Comparison of ENCODE assay signal across 16 cellular contexts in the genomic region with DNA sequence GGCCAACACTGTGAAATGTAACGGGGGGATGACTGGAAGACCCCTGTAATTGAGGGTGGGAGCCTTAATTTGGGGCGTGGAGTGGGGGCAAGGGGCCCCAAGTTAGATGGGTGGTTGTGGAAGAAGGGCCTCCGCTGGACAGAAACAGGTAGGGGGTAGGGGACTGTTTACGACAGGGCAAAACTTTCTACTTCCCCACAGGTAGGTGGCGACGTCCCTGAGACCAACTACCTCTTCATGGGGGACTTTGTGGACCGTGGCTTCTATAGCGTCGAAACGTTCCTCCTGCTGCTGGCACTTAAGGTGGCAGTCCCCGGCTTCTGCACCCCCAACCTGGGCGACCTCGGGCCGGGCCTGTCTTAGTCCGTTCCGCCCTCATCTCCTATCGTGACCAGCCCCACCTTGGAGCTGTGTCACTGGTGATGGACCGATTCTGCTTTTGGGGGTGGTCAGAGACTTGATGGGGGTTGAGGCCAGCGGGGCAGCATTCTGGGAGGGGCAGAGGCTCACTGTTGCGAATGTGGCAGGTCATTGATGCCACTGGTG. TPM values are rescaled to one million over a fixed set of nuclear protein-coding genes. Genes with fewer than 3 reads are reported as not detected.
DNase-seq lines count a peak whose midpoint lies in the region; ATAC-seq and TF ChIP-seq lines count a peak whose summit lies in the region.
"Had no signal": no experiment of that assay in that cellular context is flagged by ENCODE, and none has a peak within 500 bp of the region (broad histone marks: within the 10 kb centered on the region; RNA-seq: fewer than 3 reads in every experiment).

No MANE protein-coding gene starts in this region.

- no peaks in the 10 kb centered on the region for H3K27me3 Mint-ChIP-seq in activated T-cell treated with anti-CD3 and anti-CD28 coated beads, Interleukin-2, amount 50 U/mL, for 72 hours (ENCODE audit: low read depth)
- no peaks in the 10 kb centered on the region for H3K27me3 Mint-ChIP-seq in activated T-cell treated with anti-CD3 and anti-CD28 coated beads, Interleukin-2, amount 50 U/mL, for 4 hours (ENCODE audit: low read depth)
- H3K27me3 Mint-ChIP-seq in activated T-helper 17 cell treated with anti-CD3 and anti-CD28 coated beads, Interleukin-2, amount 50 U/mL, for 72 hours = no peaks in the 10 kb centered on the region
- H3K27me3 Mint-ChIP-seq: activated naive CD4-positive, alpha-beta T cell treated with anti-CD3 and anti-CD28 coated beads, Interleukin-2, amount 10 ng/mL, durations not matched to agents 7 days and 5 days had no signal

- H3K36me3 ChIP-seq in osteoblast (ENCODE audit: insufficient read depth, low read length) = peaks cover 70% of the 10 kb centered on the region

- no peak for DNase-seq in activated T-cell treated with anti-CD3 and anti-CD28 coated beads, Interleukin-2, amount 50 U/mL, for 72 hours
- DNase-seq in activated T-cell treated with anti-CD3 and anti-CD28 coated beads, Interleukin-2, amount 50 U/mL, for 4 hours = no peak
- DNase-seq in osteoblast (ENCODE audit: insufficient read length, low spot score, missing footprints) (peak; percentile 78), left colon (no peak), GM03348 (ENCODE audit: low spot score) (no peak)
- DNase-seq: ACHN; activated CD4-positive, alpha-beta T cell treated with anti-CD3 and anti-CD28 coated beads, Interleukin-2, amount 50 U/mL, for 4 hours; activated naive CD4-positive, alpha-beta T cell treated with anti-CD3 and anti-CD28 coated beads, Interleukin-2, amount 10 ng/mL, durations not matched to agents 7 days and 5 days; Kasumi-1; NCI-H2107; OCI-M1; small intestine; T-helper 2 cell had no signal

- intact Hi-C loops in left colon (cut with DNase I, micrococcal nuclease) = no loop called here

- H3K9me3 Mint-ChIP-seq in activated T-cell treated with anti-CD3 and anti-CD28 coated beads, Interleukin-2, amount 50 U/mL, for 72 hours = no peaks in the 10 kb centered on the region
- no peaks in the 10 kb centered on the region for H3K9me3 Mint-ChIP-seq in activated T-cell treated with anti-CD3 and anti-CD28 coated beads, Interleukin-2, amount 50 U/mL, for 4 hours
- no peaks in the 10 kb centered on the region for H3K9me3 Mint-ChIP-seq in activated T-helper 17 cell treated with anti-CD3 and anti-CD28 coated beads, Interleukin-2, amount 50 U/mL, for 72 hours
- H3K9me3 Mint-ChIP-seq: activated naive CD4-positive, alpha-beta T cell treated with anti-CD3 and anti-CD28 coated beads, Interleukin-2, amount 10 ng/mL, durations not matched to agents 7 days and 5 days had no signal

- H3K4me2 ChIP-seq in osteoblast (ENCODE audit: insufficient read depth, low read length) = no peak overlapping the region

- H3K4me1 ChIP-seq in osteoblast (ENCODE audit: insufficient read depth, low read length) = peaks cover 5% of the 10 kb centered on the region

- H3K27ac Mint-ChIP-seq in activated T-cell treated with anti-CD3 and anti-CD28 coated beads, Interleukin-2, amount 50 U/mL, for 72 hours = peak overlapping the region; percentile 4
- peak overlapping the region; percentile 50 for H3K27ac Mint-ChIP-seq in activated T-helper 17 cell treated with anti-CD3 and anti-CD28 coated beads, Interleukin-2, amount 50 U/mL, for 72 hours

- H3K27ac ChIP-seq in osteoblast (ENCODE audit: low read depth, low read length) = no peak overlapping the region
- H3K27ac ChIP-seq: upper lobe of left lung had no signal

- no peak overlapping the region for H2AFZ ChIP-seq in osteoblast (ENCODE audit: low read length)

- H4K20me1 ChIP-seq in osteoblast (ENCODE audit: insufficient read depth, low read length) = peaks cover 16% of the 10 kb centered on the region

- ATAC-seq in activated T-cell treated with anti-CD3 and anti-CD28 coated beads, Interleukin-2, amount 50 U/mL, for 72 hours (replicated peaks in 1 of 2) = no peak
- ATAC-seq in activated T-cell treated with anti-CD3 and anti-CD28 coated beads, Interleukin-2, amount 50 U/mL, for 4 hours = no peak
- ATAC-seq in activated T-helper 17 cell treated with anti-CD3 and anti-CD28 coated beads, Interleukin-2, amount 50 U/mL, for 72 hours (replicated peaks) = no peak
- no peak for ATAC-seq in left colon
- ATAC-seq: left lobe of liver had no signal

- no peaks in the 10 kb centered on the region for H3K27me3 ChIP-seq in osteoblast (ENCODE audit: insufficient read depth, low read length)
- H3K27me3 ChIP-seq: upper lobe of left lung had no signal

- H3K4me3 ChIP-seq in osteoblast (ENCODE audit: insufficient read depth, low read length) = no peak overlapping the region
- H3K4me3 ChIP-seq: upper lobe of left lung had no signal

- no peak for TF ChIP-seq CTCF in osteoblast (IDR thresholded peaks at IDR 0.05; ENCODE audit: extremely low read depth, low read depth, low read length)

- H3K79me2 ChIP-seq in osteoblast (ENCODE audit: insufficient read depth, low read length) = peaks cover 46% of the 10 kb centered on the region

- no peak overlapping the region for H3K4me3 Mint-ChIP-seq in activated T-cell treated with anti-CD3 and anti-CD28 coated beads, Interleukin-2, amount 50 U/mL, for 72 hours
- H3K4me3 Mint-ChIP-seq in activated T-cell treated with anti-CD3 and anti-CD28 coated beads, Interleukin-2, amount 50 U/mL, for 4 hours = no peak overlapping the region
- no peak overlapping the region for H3K4me3 Mint-ChIP-seq in activated T-helper 17 cell treated with anti-CD3 and anti-CD28 coated beads, Interleukin-2, amount 50 U/mL, for 72 hours
- H3K4me3 Mint-ChIP-seq: activated naive CD4-positive, alpha-beta T cell treated with anti-CD3 and anti-CD28 coated beads, Interleukin-2, amount 10 ng/mL, durations not matched to agents 7 days and 5 days had no signal

- peaks cover 10 to 31% of the 10 kb centered on the region in 2 donors for H3K36me3 Mint-ChIP-seq in activated T-cell treated with anti-CD3 and anti-CD28 coated beads, Interleukin-2, amount 50 U/mL, for 72 hours (ENCODE audit: insufficient read depth in 2 of 2)
- H3K36me3 Mint-ChIP-seq in activated T-cell treated with anti-CD3 and anti-CD28 coated beads, Interleukin-2, amount 50 U/mL, for 4 hours (ENCODE audit: insufficient read depth) = peaks cover 23% of the 10 kb centered on the region
- peaks cover 69% of the 10 kb centered on the region for H3K36me3 Mint-ChIP-seq in activated T-helper 17 cell treated with anti-CD3 and anti-CD28 coated beads, Interleukin-2, amount 50 U/mL, for 72 hours (ENCODE audit: low read depth)

- H3K4me1 Mint-ChIP-seq in activated T-cell treated with anti-CD3 and anti-CD28 coated beads, Interleukin-2, amount 50 U/mL, for 72 hours (ENCODE audit: low read depth) = peaks cover 18% of the 10 kb centered on the region
- H3K4me1 Mint-ChIP-seq in activated T-cell treated with anti-CD3 and anti-CD28 coated beads, Interleukin-2, amount 50 U/mL, for 4 hours (ENCODE audit: low read depth) = peaks cover 17% of the 10 kb centered on the region
- no peaks in the 10 kb centered on the region for H3K4me1 Mint-ChIP-seq in activated T-helper 17 cell treated with anti-CD3 and anti-CD28 coated beads, Interleukin-2, amount 50 U/mL, for 72 hours

- no peaks in the 10 kb centered on the region for H3K9me3 ChIP-seq in osteoblast (ENCODE audit: low read depth, low read length)
- H3K9me3 ChIP-seq: upper lobe of left lung had no signal

RNA-seq across cellular contexts. Expression of a gene that starts 6.8 kb away (rescaled TPM):
- 100 to 1,000 TPM; 114 to 124 TPM for total RNA-seq in activated T-cell treated with anti-CD3 and anti-CD28 coated beads, Interleukin-2, amount 50 U/mL, for 72 hours
- total RNA-seq in activated T-cell treated with anti-CD3 and anti-CD28 coated beads, Interleukin-2, amount 50 U/mL, for 4 hours = 100 to 1,000 TPM; 147 to 164 (median 152) TPM
- 100 to 1,000 TPM; 111 to 147 TPM for total RNA-seq in activated T-helper 17 cell treated with anti-CD3 and anti-CD28 coated beads, Interleukin-2, amount 50 U/mL, for 72 hours
- 175 and 178 TPM in 2 replicates for total RNA-seq in osteoblast
- 100 to 1,000 TPM; 101 to 106 TPM for total RNA-seq in left colon

RNA-seq across cellular contexts. Expression of a gene that starts 9.1 kb away (rescaled TPM):
- total RNA-seq in activated T-cell treated with anti-CD3 and anti-CD28 coated beads, Interleukin-2, amount 50 U/mL, for 72 hours = 1 to 10 TPM; 4.2 to 5.8 TPM
- under 1 TPM; 0.33 to 0.87 (median 0.48) TPM for total RNA-seq in activated T-cell treated with anti-CD3 and anti-CD28 coated beads, Interleukin-2, amount 50 U/mL, for 4 hours
- 1 to 10 TPM; 1.1 to 3.7 TPM for total RNA-seq in activated T-helper 17 cell treated with anti-CD3 and anti-CD28 coated beads, Interleukin-2, amount 50 U/mL, for 72 hours
- total RNA-seq in osteoblast (0.29 and 0.36 TPM in 2 replicates), left colon (1 to 10 TPM in 1 of 2 donors, under 1 TPM in 1; 0.92 to 1.1 TPM)

RNA-seq across cellular contexts. Expression of a gene that starts 13.4 kb away (rescaled TPM):
- total RNA-seq in activated T-cell treated with anti-CD3 and anti-CD28 coated beads, Interleukin-2, amount 50 U/mL, for 72 hours = 10 to 100 TPM; 60.2 to 77.8 TPM
- total RNA-seq in activated T-cell treated with anti-CD3 and anti-CD28 coated beads, Interleukin-2, amount 50 U/mL, for 4 hours = 1 to 10 TPM; 4.4 to 7.2 (median 6.1) TPM
- 100 to 1,000 TPM in 1 of 2 donors, 10 to 100 TPM in 1; 34.7 to 107 TPM for total RNA-seq in activated T-helper 17 cell treated with anti-CD3 and anti-CD28 coated beads, Interleukin-2, amount 50 U/mL, for 72 hours
- 28.2 and 31.2 TPM in 2 replicates for total RNA-seq in osteoblast
- total RNA-seq in left colon = 10 to 100 TPM; 30.5 to 58.2 TPM

RNA-seq across cellular contexts. Expression of a gene that starts 17.1 kb away (rescaled TPM):
- 100 to 1,000 TPM; 857 to 918 TPM for total RNA-seq in activated T-cell treated with anti-CD3 and anti-CD28 coated beads, Interleukin-2, amount 50 U/mL, for 72 hours
- total RNA-seq in activated T-cell treated with anti-CD3 and anti-CD28 coated beads, Interleukin-2, amount 50 U/mL, for 4 hours = 1,000 to 10,000 TPM; 2,101 to 2,362 (median 2,220) TPM
- 1,000 to 10,000 TPM; 2,200 to 3,862 TPM for total RNA-seq in activated T-helper 17 cell treated with anti-CD3 and anti-CD28 coated beads, Interleukin-2, amount 50 U/mL, for 72 hours
- 579 and 705 TPM in 2 replicates for total RNA-seq in osteoblast
- 1,000 to 10,000 TPM; 1,798 to 1,835 TPM for total RNA-seq in left colon

RNA-seq across cellular contexts. Expression of a gene that starts 30.7 kb away (rescaled TPM):
- 10 to 100 TPM; 13.9 to 20.5 TPM for total RNA-seq in activated T-cell treated with anti-CD3 and anti-CD28 coated beads, Interleukin-2, amount 50 U/mL, for 72 hours
- total RNA-seq in activated T-cell treated with anti-CD3 and anti-CD28 coated beads, Interleukin-2, amount 50 U/mL, for 4 hours = 1 to 10 TPM in 2 of 3 donors, under 1 TPM in 1; 0.76 to 3.3 (median 2.7) TPM
- total RNA-seq in activated T-helper 17 cell treated with anti-CD3 and anti-CD28 coated beads, Interleukin-2, amount 50 U/mL, for 72 hours = 10 to 100 TPM; 13.4 to 37.8 TPM
- total RNA-seq in osteoblast = 0.36 and 0.88 TPM in 2 replicates
- total RNA-seq in left colon = 10 to 100 TPM; 62.3 to 88.7 TPM
